ENCODE assay signal across 13 cellular contexts in the genomic region with DNA sequence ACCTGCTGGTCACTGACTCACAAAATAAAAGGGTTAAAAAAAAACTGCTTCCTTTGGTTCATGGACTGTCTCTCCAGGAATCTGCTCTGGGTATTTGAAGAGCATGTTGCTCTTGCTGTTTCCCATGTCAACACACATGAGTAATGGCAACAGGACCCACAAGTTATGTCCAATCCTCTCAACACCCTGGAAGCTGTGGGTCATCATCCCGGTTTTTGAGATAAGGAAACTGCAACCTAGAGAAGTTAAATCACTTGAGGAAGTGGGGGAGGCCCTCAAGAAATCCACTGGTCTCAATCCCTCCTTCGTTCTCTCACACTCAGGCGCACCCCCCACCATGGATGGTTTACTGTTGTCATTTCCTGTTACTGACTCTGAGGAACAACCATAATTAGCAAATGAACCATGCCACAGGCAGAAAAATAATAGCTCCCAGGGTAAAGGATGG. TPM values are rescaled to one million over a fixed set of nuclear protein-coding genes. Genes with fewer than 3 reads are reported as not detected.
DNase-seq lines count a peak whose midpoint lies in the region; ATAC-seq, FAIRE-seq and TF ChIP-seq lines count a peak whose summit lies in the region.
"Had no signal": no experiment of that assay in that cellular context is flagged by ENCODE, and none has a peak within 500 bp of the region (broad histone marks: within the 10 kb centered on the region; RNA-seq: fewer than 3 reads in every experiment).

No MANE protein-coding gene starts in this region.

- FAIRE-seq in RCC 7860 (lab: Jason Lieb, UNC): no peak
- FAIRE-seq: GM18507, keratinocyte had no signal

- TF ChIP-seq CTCF in choroid plexus epithelial cell (conservative IDR thresholded peaks at IDR 0.05; ENCODE audit: low read depth, low read length): no peak

- H3K4me3 ChIP-seq in choroid plexus epithelial cell (ENCODE audit: low read depth, low read length): no peak overlapping the region

- peak; percentile 43 for DNase-seq in activated effector memory CD4-positive, alpha-beta T cell treated with anti-CD3 and anti-CD28 coated beads, Interleukin-2, amount 50 U/mL, for 16 hours
- no peak for DNase-seq in activated effector memory CD4-positive, alpha-beta T cell treated with Interleukin-2 at 50 U/mL for 16 hours
- DNase-seq in RCC 7860 (ENCODE audit: low spot score) (peak; percentile 68), choroid plexus epithelial cell (ENCODE audit: low read depth) (peak; percentile 84), renal cortical epithelial cell (ENCODE audit: low read depth) (peak; percentile 78), hypothalamus (lab: John Stamatoyannopoulos, UW) (no peak), GM19238 (ENCODE audit: insufficient read length, low spot score) (no peak)
- DNase-seq: activated B cell treated with CpG ODN at 0.5 μM for 24 hours, cortex of kidney, NCI-H524 treated with DMSO at 0.1 percent for 48 hours had no signal

- ATAC-seq in GM21723 (IDR thresholded peaks at IDR 0.05; ENCODE audit: unreplicated experiment): no peak

RNA-seq across cellular contexts. Expression of a gene that starts 12.4 kb away (rescaled TPM):
- total RNA-seq in renal cortical epithelial cell: 14.9 and 43.3 TPM in 2 replicates

RNA-seq across cellular contexts. Expression of a gene that starts 54.7 kb away (rescaled TPM):
- 30.6 and 60.1 TPM in 2 replicates for total RNA-seq in renal cortical epithelial cell

Comparison
In these comparisons a context has a peak if more than half of its experiments do, and no peak if none do; other contexts are left out.
1. DNase-seq: peak in activated effector memory CD4-positive, alpha-beta T cell treated with anti-CD3 and anti-CD28 coated beads, Interleukin-2, amount 50 U/mL, for 16 hours (single experiment), RCC 7860 (single experiment), choroid plexus epithelial cell (single experiment) and renal cortical epithelial cell (single experiment); none in activated effector memory CD4-positive, alpha-beta T cell treated with Interleukin-2 at 50 U/mL for 16 hours (single experiment), hypothalamus (0 of 51) and GM19238 (single experiment).